In the genomic region with DNA sequence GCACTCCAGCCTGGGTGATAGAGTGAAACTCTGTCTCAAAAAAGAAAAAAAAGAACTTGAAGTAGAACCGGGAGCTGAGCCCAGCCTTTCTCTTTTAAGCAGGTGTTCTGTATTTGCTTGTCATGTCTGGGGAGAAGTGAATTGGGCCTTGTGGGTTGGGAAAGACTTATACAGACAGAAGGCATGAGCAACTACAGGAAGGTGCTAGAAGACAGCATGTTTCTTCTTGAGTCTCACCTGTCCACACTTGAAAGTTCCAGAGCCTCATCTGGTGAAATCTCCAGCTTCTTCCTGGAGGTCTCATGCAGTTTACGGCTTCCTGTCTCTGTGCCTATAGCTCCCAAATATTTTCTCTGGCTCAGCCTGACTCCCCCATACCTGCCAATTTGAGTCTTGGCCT, we compare ENCODE assay signal across 1 cellular context.
TF ChIP-seq lines count a peak whose summit lies in the region.

No MANE protein-coding gene starts in this region.

TF ChIP-seq in HCT116, 20 proteins besides CTCF, POLR2A, EP300 and RAD21 (continued from another document):
- TF ChIP-seq, protein P1, sequence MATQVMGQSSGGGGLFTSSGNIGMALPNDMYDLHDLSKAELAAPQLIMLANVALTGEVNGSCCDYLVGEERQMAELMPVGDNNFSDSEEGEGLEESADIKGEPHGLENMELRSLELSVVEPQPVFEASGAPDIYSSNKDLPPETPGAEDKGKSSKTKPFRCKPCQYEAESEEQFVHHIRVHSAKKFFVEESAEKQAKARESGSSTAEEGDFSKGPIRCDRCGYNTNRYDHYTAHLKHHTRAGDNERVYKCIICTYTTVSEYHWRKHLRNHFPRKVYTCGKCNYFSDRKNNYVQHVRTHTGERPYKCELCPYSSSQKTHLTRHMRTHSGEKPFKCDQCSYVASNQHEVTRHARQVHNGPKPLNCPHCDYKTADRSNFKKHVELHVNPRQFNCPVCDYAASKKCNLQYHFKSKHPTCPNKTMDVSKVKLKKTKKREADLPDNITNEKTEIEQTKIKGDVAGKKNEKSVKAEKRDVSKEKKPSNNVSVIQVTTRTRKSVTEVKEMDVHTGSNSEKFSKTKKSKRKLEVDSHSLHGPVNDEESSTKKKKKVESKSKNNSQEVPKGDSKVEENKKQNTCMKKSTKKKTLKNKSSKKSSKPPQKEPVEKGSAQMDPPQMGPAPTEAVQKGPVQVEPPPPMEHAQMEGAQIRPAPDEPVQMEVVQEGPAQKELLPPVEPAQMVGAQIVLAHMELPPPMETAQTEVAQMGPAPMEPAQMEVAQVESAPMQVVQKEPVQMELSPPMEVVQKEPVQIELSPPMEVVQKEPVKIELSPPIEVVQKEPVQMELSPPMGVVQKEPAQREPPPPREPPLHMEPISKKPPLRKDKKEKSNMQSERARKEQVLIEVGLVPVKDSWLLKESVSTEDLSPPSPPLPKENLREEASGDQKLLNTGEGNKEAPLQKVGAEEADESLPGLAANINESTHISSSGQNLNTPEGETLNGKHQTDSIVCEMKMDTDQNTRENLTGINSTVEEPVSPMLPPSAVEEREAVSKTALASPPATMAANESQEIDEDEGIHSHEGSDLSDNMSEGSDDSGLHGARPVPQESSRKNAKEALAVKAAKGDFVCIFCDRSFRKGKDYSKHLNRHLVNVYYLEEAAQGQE (IDR thresholded peaks at IDR 0.05; ENCODE audit: low read depth) = no peak
- TF ChIP-seq ELF1 (IDR thresholded peaks at IDR 0.05; ENCODE audit: borderline replicate concordance, low read depth) (no peak), CBX3 (IDR thresholded peaks at IDR 0.05; ENCODE audit: low read depth) (no peak), SIN3A (IDR thresholded peaks at IDR 0.05; ENCODE audit: low read depth) (no peak), ZFX (IDR thresholded peaks at IDR 0.05) (no peak), SRF (IDR thresholded peaks at IDR 0.05; ENCODE audit: low read depth) (no peak)
- TF ChIP-seq, protein P2, sequence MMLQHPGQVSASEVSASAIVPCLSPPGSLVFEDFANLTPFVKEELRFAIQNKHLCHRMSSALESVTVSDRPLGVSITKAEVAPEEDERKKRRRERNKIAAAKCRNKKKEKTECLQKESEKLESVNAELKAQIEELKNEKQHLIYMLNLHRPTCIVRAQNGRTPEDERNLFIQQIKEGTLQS (IDR thresholded peaks at IDR 0.05) = no peak
- TF ChIP-seq, protein P3, sequence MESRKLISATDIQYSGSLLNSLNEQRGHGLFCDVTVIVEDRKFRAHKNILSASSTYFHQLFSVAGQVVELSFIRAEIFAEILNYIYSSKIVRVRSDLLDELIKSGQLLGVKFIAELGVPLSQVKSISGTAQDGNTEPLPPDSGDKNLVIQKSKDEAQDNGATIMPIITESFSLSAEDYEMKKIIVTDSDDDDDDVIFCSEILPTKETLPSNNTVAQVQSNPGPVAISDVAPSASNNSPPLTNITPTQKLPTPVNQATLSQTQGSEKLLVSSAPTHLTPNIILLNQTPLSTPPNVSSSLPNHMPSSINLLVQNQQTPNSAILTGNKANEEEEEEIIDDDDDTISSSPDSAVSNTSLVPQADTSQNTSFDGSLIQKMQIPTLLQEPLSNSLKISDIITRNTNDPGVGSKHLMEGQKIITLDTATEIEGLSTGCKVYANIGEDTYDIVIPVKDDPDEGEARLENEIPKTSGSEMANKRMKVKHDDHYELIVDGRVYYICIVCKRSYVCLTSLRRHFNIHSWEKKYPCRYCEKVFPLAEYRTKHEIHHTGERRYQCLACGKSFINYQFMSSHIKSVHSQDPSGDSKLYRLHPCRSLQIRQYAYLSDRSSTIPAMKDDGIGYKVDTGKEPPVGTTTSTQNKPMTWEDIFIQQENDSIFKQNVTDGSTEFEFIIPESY (IDR thresholded peaks at IDR 0.05; ENCODE audit: extremely low read depth, insufficient replicate concordance, low read length) = no peak
